In the genomic region with DNA sequence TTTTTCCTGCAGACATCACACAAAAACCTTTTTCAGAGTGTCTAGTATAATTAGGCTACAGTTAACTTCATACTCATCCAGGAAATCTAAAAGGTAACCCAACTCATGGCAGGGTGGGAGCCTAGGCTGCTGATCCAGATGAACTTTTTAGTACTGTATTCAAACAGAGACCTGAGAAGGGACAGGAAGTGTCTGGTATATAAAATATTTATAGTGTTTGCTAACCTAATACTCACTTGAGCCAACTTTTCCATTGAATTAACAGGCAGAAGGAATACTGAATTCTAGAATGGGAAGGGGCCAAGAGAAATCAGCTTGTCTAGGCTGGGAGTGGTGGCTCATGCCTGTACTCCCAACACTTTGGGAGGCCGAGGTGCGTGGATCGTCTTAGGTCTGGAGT, we compare ENCODE assay signal across 18 cellular contexts. TPM values are rescaled to one million over a fixed set of nuclear protein-coding genes. Genes with fewer than 3 reads are reported as not detected.
A peak's percentile ranks its signal among the peaks of the same experiment; 100 is the strongest.
DNase-seq lines count a peak whose midpoint lies in the region; ATAC-seq and TF ChIP-seq lines count a peak whose summit lies in the region.
"Had no signal": no experiment of that assay in that cellular context is flagged by ENCODE, and none has a peak within 500 bp of the region (broad histone marks: within the 10 kb centered on the region; RNA-seq: fewer than 3 reads in every experiment).

No MANE protein-coding gene starts in this region.

- no peaks in the 10 kb centered on the region for H3K9me3 ChIP-seq in adrenal gland (replicated peaks in 1 of 3)
- no peaks in the 10 kb centered on the region for H3K9me3 ChIP-seq in gastrocnemius medialis

- peaks cover 0 to 39% of the 10 kb centered on the region in 2 donors for H3K36me3 ChIP-seq in adrenal gland (replicated peaks in 1 of 2)
- H3K36me3 ChIP-seq in gastrocnemius medialis = peaks cover 0 to 47% of the 10 kb centered on the region in 2 donors

- no peak for ATAC-seq in gastrocnemius medialis
- no peak for ATAC-seq in GM19395 (IDR thresholded peaks at IDR 0.05; ENCODE audit: unreplicated experiment)
- ATAC-seq: GM12878 had no signal

- TF ChIP-seq CTCF in LNCaP clone FGC (IDR thresholded peaks at IDR 0.05; ENCODE audit: control insufficient read depth, extremely low read depth, insufficient read depth) (no peak), adrenal gland (IDR thresholded peaks at IDR 0.05) (no peak), gastrocnemius medialis (IDR thresholded peaks at IDR 0.05 in 4 of 5, conservative IDR thresholded peaks at IDR 0.05 in 1 of 5) (no peak)

- in situ Hi-C loops in gastrocnemius medialis (cut with MboI; ENCODE audit: low sequenced_read_pairs in 4 of 4) = no loop called here

- DNase-seq in LNCaP clone FGC (ENCODE audit: low read depth) (peak; percentile 79), adrenal gland (no peak), gastrocnemius medialis (no peak), NK-92 (lab: John Stamatoyannopoulos, UW; ENCODE audit: unreplicated experiment) (no peak), AG08395 (ENCODE audit: low spot score) (no peak)
- DNase-seq: AML-193; C1 segment of cervical spinal cord; CD4-positive, CD25-positive, alpha-beta regulatory T cell; CD8-positive, alpha-beta memory T cell; DMS 273 treated with DMSO at 0.1 percent for 48 hours; DMS79; EL; GDM1; GM23248; H7; HCEC 1CT had no signal

- intact Hi-C loops in adrenal gland (cut with DNase I) (no loop called here), gastrocnemius medialis (cut with DNase I; ENCODE audit: low total_unique reads) (no loop called here)

- WGBS in adrenal gland, 4 donors = 86 to 97% (median 93%) methylated on average over 3 of the region's 3 CpGs

- no peak for TF ChIP-seq POLR2A in adrenal gland (IDR thresholded peaks at IDR 0.05)
- TF ChIP-seq POLR2A in gastrocnemius medialis (IDR thresholded peaks at IDR 0.05) = no peak

- H3K4me3 ChIP-seq in LNCaP clone FGC (ENCODE audit: low read depth, low read length) = peak overlapping the region; percentile 17
- H3K4me3 ChIP-seq in adrenal gland = no peak overlapping the region
- H3K4me3 ChIP-seq in gastrocnemius medialis = no peak overlapping the region
- H3K4me3 ChIP-seq: GM12878, GM23248 had no signal

- peak overlapping the region in 3 of 5 donors; percentile 30 to 56 (median 35) for H3K27ac ChIP-seq in adrenal gland
- H3K27ac ChIP-seq in gastrocnemius medialis = peak overlapping the region; percentile 29 to 59 (median 50)
- H3K27ac ChIP-seq: GM23248 had no signal

- H3K27me3 ChIP-seq in adrenal gland = no peaks in the 10 kb centered on the region
- H3K27me3 ChIP-seq in gastrocnemius medialis = no peaks in the 10 kb centered on the region

- peaks cover 18 to 43% of the 10 kb centered on the region in 2 donors for H3K4me1 ChIP-seq in adrenal gland (replicated peaks in 1 of 2)
- peaks cover 38 to 59% of the 10 kb centered on the region in 2 donors for H3K4me1 ChIP-seq in gastrocnemius medialis

RNA-seq across cellular contexts. Expression of gene NKAIN1, which starts 22.2 kb away (rescaled TPM):
- total RNA-seq in adrenal gland = 100 to 1,000 TPM in 1 of 8 donors, 10 to 100 TPM in 3, 1 to 10 TPM in 4; 2.9 to 121 (median 8.5) TPM
- polyA plus RNA-seq in adrenal gland = 100 to 1,000 TPM in 1 of 3 donors, 10 to 100 TPM in 1, 1 to 10 TPM in 1; 9.4 to 195 (median 10.7) TPM
- total RNA-seq in gastrocnemius medialis = 1 to 10 TPM; 1.4 to 4.6 (median 4.0) TPM
- total RNA-seq: CD4-positive, CD25-positive, alpha-beta regulatory T cell; CD8-positive, alpha-beta memory T cell; GM12878 had no signal
- polyA plus RNA-seq: CD4-positive, CD25-positive, alpha-beta regulatory T cell; CD8-positive, alpha-beta memory T cell; GM12878; GM23248 had no signal

RNA-seq across cellular contexts. Expression of gene SNRNP40, which starts 34.7 kb away (rescaled TPM):
- total RNA-seq in adrenal gland (10 to 100 TPM; 25.9 to 58.7 (median 41.3) TPM), gastrocnemius medialis (10 to 100 TPM; 21.9 to 32.1 (median 23.6) TPM)
- 10 to 100 TPM; 12.0 to 37.1 (median 15.9) TPM for polyA plus RNA-seq in adrenal gland

RNA-seq across cellular contexts. Expression of gene ZCCHC17, which starts 34.9 kb away (rescaled TPM):
- total RNA-seq in adrenal gland (10 to 100 TPM; 20.9 to 49.8 (median 26.2) TPM), gastrocnemius medialis (10 to 100 TPM; 14.0 to 26.8 (median 17.5) TPM)
- 10 to 100 TPM; 31.5 to 62.1 (median 45.1) TPM for polyA plus RNA-seq in adrenal gland
